Comparison of ENCODE assay signal across 14 cellular contexts in genomic region chr15:85837011-85837433, GRCh38. TPM values are rescaled to one million over a fixed set of nuclear protein-coding genes. Genes with fewer than 3 reads are reported as not detected.
DNase-seq lines count a peak whose midpoint lies in the region; ATAC-seq and TF ChIP-seq lines count a peak whose summit lies in the region.
"Had no signal": no experiment of that assay in that cellular context is flagged by ENCODE, and none has a peak within 500 bp of the region (broad histone marks: within the 10 kb centered on the region; RNA-seq: fewer than 3 reads in every experiment).

No MANE protein-coding gene starts in this region.

- TF ChIP-seq POLR2A in Peyer's patch (IDR thresholded peaks at IDR 0.05) = peak in 1 of 2 donors; percentile 60

- H3K4me1 ChIP-seq in Peyer's patch = peaks cover 0 to 27% (median 4%) of the 10 kb centered on the region in 4 donors

- peak overlapping the region in 3 of 4 donors; percentile 59 to 79 (median 79) for H3K27ac ChIP-seq in Peyer's patch
- H3K27ac ChIP-seq in skin epidermis = peak overlapping the region in 15 of 21 experiments; percentile 6 to 79 (median 49)
- H3K27ac ChIP-seq: heart left ventricle, right atrium auricular region had no signal

- DNase-seq in NCI-H1694 treated with DMSO at 0.1 percent for 48 hours (lab: John Stamatoyannopoulos, UW) = peak; percentile 5
- no peak for DNase-seq in NCI-H1694 (lab: John Stamatoyannopoulos, UW)
- peak in 2 of 3 donors; percentile 58 to 71 for DNase-seq in Peyer's patch
- peak; percentile 16 for DNase-seq in fibroblast of mammary gland (ENCODE audit: low read depth)
- no peak for DNase-seq in Kasumi-1 (lab: John Stamatoyannopoulos, UW)
- DNase-seq: activated naive CD8-positive, alpha-beta T cell treated with anti-CD3 and anti-CD28 coated beads, Interleukin-2, amount 10 ng/mL, durations not matched to agents 7 days and 5 days; DND-41; heart left ventricle; NCI-H1105 treated with DMSO at 0.1 percent for 48 hours; NK-92 treated with Interleukin-12 subunit alpha and Interleukin-12 subunit beta, amount 100 ng/mL, for 24 hours had no signal

- ATAC-seq in GM18520 (IDR thresholded peaks at IDR 0.05; ENCODE audit: unreplicated experiment) (no peak), HG03565 (IDR thresholded peaks at IDR 0.05; ENCODE audit: unreplicated experiment) (no peak)

- H3K36me3 ChIP-seq in Peyer's patch = no peaks in the 10 kb centered on the region
- H3K36me3 ChIP-seq: heart left ventricle, right atrium auricular region had no signal

- no peak overlapping the region for H3K4me3 ChIP-seq in Peyer's patch
- H3K4me3 ChIP-seq in fibroblast of mammary gland (ENCODE audit: control insufficient read depth, low read depth, low read length) = no peak overlapping the region
- no peak overlapping the region for H3K4me3 ChIP-seq in skin epidermis
- H3K4me3 ChIP-seq: heart left ventricle, right atrium auricular region had no signal

- H3K9me3 ChIP-seq in Peyer's patch = no peaks in the 10 kb centered on the region
- H3K9me3 ChIP-seq: heart left ventricle, right atrium auricular region had no signal

- TF ChIP-seq CTCF in Peyer's patch (IDR thresholded peaks at IDR 0.05) = no peak
- no peak for TF ChIP-seq CTCF in fibroblast of mammary gland (conservative IDR thresholded peaks at IDR 0.05; ENCODE audit: control insufficient read depth, insufficient read depth, low read depth, low read length)

- no peaks in the 10 kb centered on the region for H3K27me3 ChIP-seq in Peyer's patch
- H3K27me3 ChIP-seq: heart left ventricle, right atrium auricular region had no signal

RNA-seq across cellular contexts. Expression of gene KLHL25, which starts 42.3 kb away (rescaled TPM):
- 10 to 100 TPM in 3 of 4 donors, 1 to 10 TPM in 1; 9.9 to 23.6 (median 17.2) TPM for total RNA-seq in Peyer's patch

Comparison
In these comparisons a context has a peak if more than half of its experiments do, and no peak if none do; other contexts are left out.
1. DNase-seq: peak in NCI-H1694 treated with DMSO at 0.1 percent for 48 hours (single experiment), Peyer's patch (2 of 3) and fibroblast of mammary gland (single experiment); none in NCI-H1694 (single experiment) and Kasumi-1 (0 of 2).